ENCODE assay signal across 20 cellular contexts in genomic region chr20:49352821-49353220, GRCh38.
"Had no signal": no experiment of that assay in that cellular context is flagged by ENCODE, and none has a peak within 500 bp of the region (broad histone marks: within the 10 kb centered on the region; RNA-seq: fewer than 3 reads in every experiment).

No MANE protein-coding gene starts in this region.

- H3K4me3 Mint-ChIP-seq: naive B cell, nephron had no signal

- H3K27ac ChIP-seq: pancreas, stomach had no signal

- H3K27ac Mint-ChIP-seq: nephron had no signal

- H3K4me3 ChIP-seq: dorsolateral prefrontal cortex, gastroesophageal sphincter, lung, pancreas, prostate gland, stomach had no signal

- H3K9me3 ChIP-seq: gastroesophageal sphincter, pancreas, prostate gland, stomach had no signal

- H3K36me3 Mint-ChIP-seq: naive B cell had no signal

- DNase-seq: cortex of kidney; dorsolateral prefrontal cortex; effector CD8-positive, alpha-beta T cell; kidney; left colon; left ventricle myocardium superior; mesendoderm; naive B cell; occipital lobe; pancreas; retina; small intestine; stimulated activated CD4-positive, alpha-beta T cell treated with anti-CD3 and anti-CD28 coated beads, Interleukin-12 subunit alpha, Interleukin-12 subunit beta, amount 100 ng/mL, for 4 hours; stimulated activated naive CD4-positive, alpha-beta T cell; stomach; trophoblast cell had no signal

- H3K4me1 ChIP-seq: pancreas, stomach had no signal

- H3K27me3 ChIP-seq: dorsolateral prefrontal cortex, gastroesophageal sphincter, pancreas had no signal

- H3K36me3 ChIP-seq: gastroesophageal sphincter, pancreas, prostate gland, stomach had no signal

- ATAC-seq: gastroesophageal sphincter, left colon, left ventricle myocardium superior had no signal

- H3K4me1 Mint-ChIP-seq: nephron had no signal
